Comparison of ENCODE assay signal across 30 cellular contexts in genomic region chr3:101149707-101150106, GRCh38.
"Had no signal": no experiment of that assay in that cellular context is flagged by ENCODE, and none has a peak within 500 bp of the region (broad histone marks: within the 10 kb centered on the region; RNA-seq: fewer than 3 reads in every experiment).

No MANE protein-coding gene starts in this region.

- H3K27me3 ChIP-seq: neural progenitor cell, ovary, suprapubic skin, testis, tibial artery, transverse colon, upper lobe of right lung, uterus had no signal

- H3K4me3 ChIP-seq: neural progenitor cell, ovary, psoas muscle, skin epidermis, smooth muscle cell, spleen, suprapubic skin, testis, tibial artery, transverse colon, upper lobe of right lung, uterus had no signal

- DNase-seq: natural killer cell; occipital lobe; ovary; posterior cingulate gyrus; psoas muscle; right cardiac atrium; spleen; stimulated activated CD4-positive, alpha-beta T cell treated with anti-CD3 and anti-CD28 coated beads, Interleukin-12 subunit alpha, Interleukin-12 subunit beta, amount 100 ng/mL, for 4 hours; stimulated activated CD4-positive, alpha-beta T cell treated with anti-CD3 and anti-CD28 coated beads, Interleukin-1b, Interleukin-23, amount 100 ng/mL, for 48 hours; stimulated activated CD4-positive, alpha-beta T cell treated with anti-CD3 and anti-CD28 coated beads, Interleukin-4, amount 100 ng/mL, for 1 hour; stimulated activated CD4-positive, alpha-beta T cell treated with anti-CD3 and anti-CD28 coated beads, Interleukin-4, amount 100 ng/mL, for 4 hours; stimulated activated CD8-positive, alpha-beta memory T cell treated with anti-CD3 and anti-CD28 coated beads, Interleukin-4, amount 100 ng/mL, for 48 hours; stimulated activated naive CD4-positive, alpha-beta T cell; stimulated activated naive CD8-positive, alpha-beta T cell treated with anti-CD3 and anti-CD28 coated beads, Interleukin-15, amount 100 ng/mL, for 72 hours; stimulated activated naive CD8-positive, alpha-beta T cell treated with anti-CD3 and anti-CD28 coated beads, Interleukin-15, Interleukin-2, amounts not matched to agents 100 U/mL and 50 U/mL, for 24 hours; substantia nigra; testis; tibial artery; transverse colon; upper lobe of right lung; uterus had no signal

- H3K36me3 ChIP-seq: neural progenitor cell, ovary, spleen, suprapubic skin, tibial artery, transverse colon, upper lobe of right lung, uterus had no signal

- ATAC-seq: natural killer cell; psoas muscle; stimulated activated naive CD8-positive, alpha-beta T cell treated with anti-CD3 and anti-CD28 coated beads, Interleukin-15, amount 100 ng/mL, for 72 hours; stimulated activated naive CD8-positive, alpha-beta T cell treated with anti-CD3 and anti-CD28 coated beads, Interleukin-15, Interleukin-2, amounts not matched to agents 100 U/mL and 50 U/mL, for 24 hours; upper lobe of right lung had no signal

- H3K9me3 Mint-ChIP-seq: nephron, neural progenitor cell, type B pancreatic cell had no signal

- H3K27ac Mint-ChIP-seq: natural killer cell; nephron; neural progenitor cell; progenitor cell of endocrine pancreas; stimulated activated memory B cell treated with anti-CD40 and anti-IgM and Interleukin-4, amounts not matched to agents 10 μg/mL and 1 μg/mL and 100 μg/mL, for 72 hours; stimulated activated naive CD8-positive, alpha-beta T cell treated with anti-CD3 and anti-CD28 coated beads, Interleukin-15, amount 100 ng/mL, for 72 hours; type B pancreatic cell had no signal

- H3K27me3 Mint-ChIP-seq: progenitor cell of endocrine pancreas, type B pancreatic cell had no signal

- H3K36me3 Mint-ChIP-seq: natural killer cell; neural progenitor cell; stimulated activated memory B cell treated with anti-CD40 and anti-IgM and Interleukin-4, amounts not matched to agents 10 μg/mL and 1 μg/mL and 100 μg/mL, for 72 hours; type B pancreatic cell had no signal

- H3K4me3 Mint-ChIP-seq: natural killer cell; nephron; neural progenitor cell; stimulated activated memory B cell treated with anti-CD40 and anti-IgM and Interleukin-4, amounts not matched to agents 10 μg/mL and 1 μg/mL and 100 μg/mL, for 72 hours; stimulated activated naive CD8-positive, alpha-beta T cell treated with anti-CD3 and anti-CD28 coated beads, Interleukin-15, amount 100 ng/mL, for 72 hours; type B pancreatic cell had no signal

- H3K4me1 ChIP-seq: neural progenitor cell, parathyroid adenoma, psoas muscle, spleen, suprapubic skin, testis, transverse colon, upper lobe of right lung, uterus had no signal

- H3K9ac ChIP-seq: neural progenitor cell, parathyroid adenoma had no signal

- H3K9me3 ChIP-seq: ovary, psoas muscle, spleen, suprapubic skin, testis, tibial artery, transverse colon, upper lobe of right lung, uterus had no signal

- H3K4me2 ChIP-seq: neural progenitor cell, smooth muscle cell had no signal

- H2AFZ ChIP-seq: parathyroid adenoma had no signal

- H3K4me1 Mint-ChIP-seq: natural killer cell; neural progenitor cell; stimulated activated memory B cell treated with anti-CD40 and anti-IgM and Interleukin-4, amounts not matched to agents 10 μg/mL and 1 μg/mL and 100 μg/mL, for 72 hours; stimulated activated naive CD8-positive, alpha-beta T cell treated with anti-CD3 and anti-CD28 coated beads, Interleukin-15, amount 100 ng/mL, for 72 hours had no signal

- H3K79me2 ChIP-seq: parathyroid adenoma had no signal

- H3K27ac ChIP-seq: neural progenitor cell, ovary, parathyroid adenoma, psoas muscle, skin epidermis, spleen, suprapubic skin, testis, tibial artery, transverse colon, upper lobe of right lung, uterus had no signal
